Comparison of ENCODE assay signal across 8 cellular contexts in the genomic region with DNA sequence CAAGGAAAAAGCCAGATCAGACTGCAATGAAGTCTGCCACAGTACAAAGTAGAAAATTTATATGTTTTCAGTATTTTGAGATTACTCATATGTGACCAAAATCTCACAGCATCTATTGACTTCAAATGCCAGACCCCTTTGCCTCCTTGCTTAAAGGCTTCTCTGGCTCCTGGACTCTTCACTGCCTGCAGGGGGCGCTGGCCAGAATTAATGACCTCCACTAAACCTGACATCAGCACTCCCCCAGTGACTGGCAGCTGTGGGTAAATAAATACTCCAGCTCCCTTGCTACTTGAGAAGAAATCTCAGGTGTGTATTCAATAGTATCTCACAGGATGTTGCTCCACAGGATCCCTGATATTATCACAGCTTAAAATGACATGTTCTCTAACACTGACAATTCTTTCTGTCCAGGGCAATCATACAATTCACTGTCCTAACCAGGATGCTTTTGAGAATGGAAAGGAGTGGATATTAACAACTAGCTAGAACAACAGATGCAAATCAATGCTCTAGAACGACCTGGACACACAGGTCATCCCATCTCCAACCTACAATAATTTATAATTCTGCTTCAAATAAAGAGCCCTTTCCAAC. TPM values are rescaled to one million over a fixed set of nuclear protein-coding genes. Genes with fewer than 3 reads are reported as not detected.
DNase-seq lines count a peak whose midpoint lies in the region; ATAC-seq and TF ChIP-seq lines count a peak whose summit lies in the region.

No MANE protein-coding gene starts in this region.

- TF ChIP-seq CTCF in RWPE2 (IDR thresholded peaks at IDR 0.05; ENCODE audit: poor library complexity, severe bottlenecking): peak; percentile 66
- TF ChIP-seq CTCF in heart right ventricle (IDR thresholded peaks at IDR 0.05): peak; percentile 28 to 78 (median 65)

- H3K9me3 ChIP-seq in RWPE2 (ENCODE audit: severe bottlenecking) (no peaks in the 10 kb centered on the region), heart right ventricle (no peaks in the 10 kb centered on the region)

- H3K36me3 ChIP-seq in RWPE2 (ENCODE audit: low read depth): peaks cover 82% of the 10 kb centered on the region
- peaks cover 0 to 78% (median 49%) of the 10 kb centered on the region in 9 donors for H3K36me3 ChIP-seq in heart right ventricle

- no peak overlapping the region for H3K4me3 ChIP-seq in RWPE2 (ENCODE audit: severe bottlenecking)
- no peak overlapping the region for H3K4me3 ChIP-seq in heart right ventricle

- no peaks in the 10 kb centered on the region for H3K27me3 ChIP-seq in RWPE2 (ENCODE audit: insufficient read depth, poor library complexity, severe bottlenecking)
- no peaks in the 10 kb centered on the region for H3K27me3 ChIP-seq in heart right ventricle

- H3K27ac ChIP-seq in RWPE2 (ENCODE audit: poor library complexity, severe bottlenecking): no peak overlapping the region
- H3K27ac ChIP-seq in heart right ventricle: no peak overlapping the region

- DNase-seq in DMS 273 treated with DMSO at 0.1 percent for 48 hours (lab: John Stamatoyannopoulos, UW): peak; percentile 43
- DNase-seq in LHCN-M2 (ENCODE audit: low read depth): peak; percentile 66
- DNase-seq in RWPE2 (ENCODE audit: low spot score): no peak
- peak; percentile 88 for DNase-seq in activated effector memory CD4-positive, alpha-beta T cell treated with anti-CD3 and anti-CD28 coated beads, Interleukin-2, amount 50 U/mL, for 16 hours
- peak; percentile 23 to 40 for DNase-seq in heart right ventricle
- peak; percentile 45 to 57 for DNase-seq in stimulated activated CD4-positive, alpha-beta T cell treated with anti-CD3 and anti-CD28 coated beads, Interleukin-1b, Interleukin-23, amount 100 ng/mL, for 4 hours (ENCODE audit: low read depth in 2 of 2)
- DNase-seq in cortex of kidney (lab: John Stamatoyannopoulos, UW): no peak

- 26 to 32% methylated on average over 2 of the region's 2 CpGs for WGBS in heart right ventricle, 2 donors

- ATAC-seq in RWPE2 (ENCODE audit: low read depth) (no peak), heart right ventricle (no peak), GM21447 (IDR thresholded peaks at IDR 0.05; ENCODE audit: unreplicated experiment) (no peak)

- intact Hi-C loops in heart right ventricle (cut with DNase I): loop anchor here in 7 of 10 donors (5.0 to 10.0 kb wide), 4 partner anchors 48 to 245 kb away; a partner anchor contains a TSS

- H3K4me1 ChIP-seq in RWPE2 (ENCODE audit: insufficient read depth, poor library complexity, severe bottlenecking): peaks cover 10% of the 10 kb centered on the region
- H3K4me1 ChIP-seq in heart right ventricle: peaks cover 5 to 28% (median 20%) of the 10 kb centered on the region in 9 donors

RNA-seq across cellular contexts. Expression of a gene that starts 4.0 kb away (rescaled TPM):
- total RNA-seq in LHCN-M2 (2014; rRNA removed): 85.5 and 89.4 TPM in 2 replicates
- polyA plus RNA-seq in LHCN-M2 (2012): 65.7 TPM
- 10 to 100 TPM; 71.1 to 87.8 (median 78.3) TPM for total RNA-seq in heart right ventricle
- polyA plus RNA-seq in heart right ventricle: 10 to 100 TPM; 25.2 to 54.8 TPM

RNA-seq across cellular contexts. Expression of a gene that starts 13.2 kb away (rescaled TPM):
- total RNA-seq in LHCN-M2 (2014; rRNA removed): 160 and 172 TPM in 2 replicates
- polyA plus RNA-seq in LHCN-M2 (2012): 105 TPM
- 10 to 100 TPM; 52.1 to 87.4 (median 70.3) TPM for total RNA-seq in heart right ventricle
- 100 to 1,000 TPM in 1 of 2 donors, 10 to 100 TPM in 1; 26.0 to 103 TPM for polyA plus RNA-seq in heart right ventricle

RNA-seq across cellular contexts. Expression of a gene that starts 21.4 kb away (rescaled TPM):
- total RNA-seq in LHCN-M2 (2014; rRNA removed) (0.13 TPM in 1 of 2 replicates, not detected in the other), heart right ventricle (under 1 TPM in 3 of 10 donors, not detected in 7; 0.11 to 0.42 (median 0.39) TPM)
- 0.29 TPM for polyA plus RNA-seq in LHCN-M2 (2012)
- under 1 TPM; 0.20 to 0.29 TPM for polyA plus RNA-seq in heart right ventricle

RNA-seq across cellular contexts. Expression of a gene that starts 21.5 kb away (rescaled TPM):
- total RNA-seq in LHCN-M2 (2014; rRNA removed) (77.6 and 84.1 TPM in 2 replicates), heart right ventricle (10 to 100 TPM; 56.1 to 85.7 (median 72.1) TPM)
- 130 TPM for polyA plus RNA-seq in LHCN-M2 (2012)
- polyA plus RNA-seq in heart right ventricle: 100 to 1,000 TPM in 1 of 2 donors, 10 to 100 TPM in 1; 91.2 to 142 TPM

RNA-seq across cellular contexts. Expression of a gene that starts 24.3 kb away (rescaled TPM):
- total RNA-seq in LHCN-M2 (2014; rRNA removed) (0.11 and 0.45 TPM in 2 replicates), heart right ventricle (under 1 TPM; 0.14 to 0.72 (median 0.45) TPM)
- 0.26 TPM for polyA plus RNA-seq in LHCN-M2 (2012)
- polyA plus RNA-seq in heart right ventricle: under 1 TPM; 0.51 to 0.54 TPM

Comparison
In these comparisons a context has a peak if more than half of its experiments do, and no peak if none do; other contexts are left out.
1. DNase-seq: peak in DMS 273 treated with DMSO at 0.1 percent for 48 hours (single experiment), LHCN-M2 (single experiment), activated effector memory CD4-positive, alpha-beta T cell treated with anti-CD3 and anti-CD28 coated beads, Interleukin-2, amount 50 U/mL, for 16 hours (single experiment), heart right ventricle (2 of 2) and stimulated activated CD4-positive, alpha-beta T cell treated with anti-CD3 and anti-CD28 coated beads, Interleukin-1b, Interleukin-23, amount 100 ng/mL, for 4 hours (2 of 2); none in RWPE2 (single experiment) and cortex of kidney (single experiment).